ENCODE assay signal across 8 cellular contexts in genomic region chr20:38926142-38926933, GRCh38. TPM values are rescaled to one million over a fixed set of nuclear protein-coding genes. Genes with fewer than 3 reads are reported as not detected.
DNase-seq lines count a peak whose midpoint lies in the region; ATAC-seq and TF ChIP-seq lines count a peak whose summit lies in the region.

FAM83D (plus strand) TSS chr20:38926417; CDS start chr20:38926443, 26 bp downstream.

- DNase-seq in NCI-H146 treated with DMSO at 0.1 percent for 48 hours (lab: John Stamatoyannopoulos, UW; ENCODE audit: unreplicated experiment) (peak; percentile 97), T-helper 1 cell (peak; percentile 81 to 97 (median 90)), adrenal gland (peak; percentile 94 to 98 (median 97)), left cardiac atrium (peak; percentile 95), progenitor cell of endocrine pancreas (ENCODE audit: low spot score, unreplicated experiment) (peak; percentile 91), ureter (ENCODE audit: low spot score) (peak; percentile 93)

- intact Hi-C loops in adrenal gland (cut with DNase I), result loop anchor here (5.0 kb wide), 1 partner anchor 121 kb away; no protein-coding TSS in a partner anchor
- intact Hi-C loops in left cardiac atrium (cut with DNase I), result loop anchor here (1.0 to 5.0 kb wide), 2 partner anchors 121 to 122 kb away; no protein-coding TSS in a partner anchor

- H3K36me3 Mint-ChIP-seq in progenitor cell of endocrine pancreas (ENCODE audit: insufficient read depth), result no peaks in the 10 kb centered on the region

- TF ChIP-seq POLR2A in GM15510 (IDR thresholded peaks at IDR 0.05; ENCODE audit: borderline replicate concordance, extremely low read depth, insufficient read length), result peak; percentile 98
- peak; percentile 27 to 76 for TF ChIP-seq POLR2A in adrenal gland (IDR thresholded peaks at IDR 0.05)

- H3K27me3 ChIP-seq in adrenal gland, result no peaks in the 10 kb centered on the region

- peaks cover 10% of the 10 kb centered on the region in 2 donors for H3K4me1 ChIP-seq in adrenal gland (replicated peaks in 1 of 2)

- 0 to 1% (median 0%) methylated on average over 15 to 95 of the region's 95 CpGs for WGBS in adrenal gland, 4 donors

- peaks cover 7% of the 10 kb centered on the region for H3K9me3 Mint-ChIP-seq in progenitor cell of endocrine pancreas (ENCODE audit: low read depth)

- ATAC-seq in HG02884 (IDR thresholded peaks at IDR 0.05; ENCODE audit: unreplicated experiment) (peak; percentile 93), left cardiac atrium (peak; percentile 98 to 99)

- H3K4me1 Mint-ChIP-seq in progenitor cell of endocrine pancreas (ENCODE audit: low read depth), result peaks cover 9% of the 10 kb centered on the region

- peaks cover 3% of the 10 kb centered on the region for H3K27me3 Mint-ChIP-seq in progenitor cell of endocrine pancreas

- H3K9me3 ChIP-seq in adrenal gland (replicated peaks in 1 of 3), result no peaks in the 10 kb centered on the region

- H3K27ac ChIP-seq in adrenal gland, result no peak within 1 kb of the TSS

- H3K4me3 Mint-ChIP-seq in progenitor cell of endocrine pancreas (ENCODE audit: low read depth), result peak within 1 kb of the TSS; percentile 81

- peak in 1 of 6 experiments; percentile 97 for TF ChIP-seq CTCF in adrenal gland (IDR thresholded peaks at IDR 0.05)
- no peak for TF ChIP-seq CTCF in progenitor cell of endocrine pancreas (IDR thresholded peaks at IDR 0.05; ENCODE audit: unreplicated experiment)

- H3K4me3 ChIP-seq in adrenal gland, result peak within 1 kb of the TSS in 2 of 4 donors; percentile 49 to 55

- H3K27ac Mint-ChIP-seq in progenitor cell of endocrine pancreas, result peak within 1 kb of the TSS; percentile 63

- no peaks in the 10 kb centered on the region for H3K36me3 ChIP-seq in adrenal gland (replicated peaks in 1 of 2)

RNA-seq across cellular contexts. Expression of gene FAM83D, which starts in this region (rescaled TPM):
- total RNA-seq in adrenal gland (1 to 10 TPM in 2 of 8 donors, under 1 TPM in 5, not detected in 1; 0.14 to 2.0 (median 0.69) TPM), left cardiac atrium (under 1 TPM; 0.42 to 0.65 TPM), progenitor cell of endocrine pancreas (12.6 and 13.8 TPM in 2 replicates), ureter (1.5 TPM)
- 1 to 10 TPM in 1 of 3 donors, under 1 TPM in 2; 0.17 to 1.1 (median 0.72) TPM for polyA plus RNA-seq in adrenal gland

Comparison
In these comparisons a context has a peak if more than half of its experiments do, and no peak if none do; other contexts are left out.
1. Peak in DNase-seq and ATAC-seq in left cardiac atrium; RNA of the gene not detected or under 1 TPM.